ENCODE assay signal across 8 cellular contexts in genomic region chr5:17118631-17119030, GRCh38.
DNase-seq lines count a peak whose midpoint lies in the region; TF ChIP-seq lines count a peak whose summit lies in the region.

No MANE protein-coding gene starts in this region.

- no peak overlapping the region for H3K9ac ChIP-seq in fibroblast of lung (ENCODE audit: insufficient read depth, low read length)

- in situ Hi-C loops in GM13976 (cut with MboI; ENCODE audit: low sequenced_read_pairs, unreplicated experiment), result no loop called here

- H3K27me3 ChIP-seq in DOHH2 (ENCODE audit: control insufficient read depth, low read length), result no peaks in the 10 kb centered on the region
- H3K27me3 ChIP-seq in fibroblast of lung (ENCODE audit: control insufficient read depth, insufficient read depth, low read length), result no peaks in the 10 kb centered on the region

- H3K79me2 ChIP-seq in DOHH2 (ENCODE audit: control insufficient read depth, low read length) (no peaks in the 10 kb centered on the region), fibroblast of lung (ENCODE audit: control insufficient read depth, insufficient read depth, low read length) (no peaks in the 10 kb centered on the region)

- no peaks in the 10 kb centered on the region for H3K9me3 ChIP-seq in DOHH2 (ENCODE audit: control insufficient read depth, insufficient read depth, low read length)
- H3K9me3 ChIP-seq in fibroblast of lung (ENCODE audit: control insufficient read depth, insufficient read depth, low read depth, low read length), result no peaks in the 10 kb centered on the region

- CTCF ChIA-PET in RWPE1 (lab: Yijun Ruan, JAX), result no interaction called here

- H3K27ac ChIP-seq in DOHH2 (ENCODE audit: low read depth, low read length) (peak overlapping the region; percentile 22; the same call in 1 of the 2 replicates), RWPE1 (peak overlapping the region; percentile 70), fibroblast of lung (ENCODE audit: insufficient read depth, low read length) (peak overlapping the region; percentile 64)

- peaks cover 12% of the 10 kb centered on the region for H3K9me3 Mint-ChIP-seq in nephron progenitor cell

- H3K4me1 Mint-ChIP-seq in nephron progenitor cell, result peaks cover 79% of the 10 kb centered on the region

- H3K4me3 ChIP-seq in DOHH2 (ENCODE audit: low read length) (no peak overlapping the region; the same call in 1 of the 2 replicates), HFF-Myc (replicated peaks; ENCODE audit: low read depth, low read length) (no peak overlapping the region), fibroblast of lung (replicated peaks in 1 of 4; ENCODE audit: control extremely low read depth in 1 of 4, insufficient read depth in 1 of 4, low read depth in 3 of 4, low read length in 4 of 4) (no peak overlapping the region)

- peak overlapping the region; percentile 18 for H3K27ac Mint-ChIP-seq in nephron progenitor cell

- H3F3A ChIP-seq in DOHH2 (ENCODE audit: control insufficient read depth, insufficient read depth), result no peaks in the 10 kb centered on the region

- POLR2A ChIA-PET in RWPE1 (lab: Yijun Ruan, JAX; ENCODE audit: low non-redundant PET), result no interaction called here

- H2AFZ ChIP-seq in fibroblast of lung (ENCODE audit: low read length), result peak overlapping the region; percentile 67

- H3K36me3 ChIP-seq in DOHH2 (ENCODE audit: control insufficient read depth, low read length) (no peaks in the 10 kb centered on the region), fibroblast of lung (ENCODE audit: control insufficient read depth, insufficient read depth, low read length) (no peaks in the 10 kb centered on the region)

- peaks cover 3% of the 10 kb centered on the region for H3K36me3 Mint-ChIP-seq in nephron progenitor cell (ENCODE audit: low read depth)

- H3K4me1 ChIP-seq in DOHH2 (ENCODE audit: control insufficient read depth, low read length), result peaks cover 22% of the 10 kb centered on the region
- H3K4me1 ChIP-seq in fibroblast of lung (ENCODE audit: control insufficient read depth, extremely low read depth, insufficient read depth, low read length), result peaks cover 9% of the 10 kb centered on the region

- peak overlapping the region; percentile 27 for H3K4me3 Mint-ChIP-seq in nephron progenitor cell

- H3K9me2 ChIP-seq in DOHH2 (replicated peaks; ENCODE audit: control insufficient read depth, low read length), result no peaks in the 10 kb centered on the region

- no peak for TF ChIP-seq CTCF in DOHH2 (IDR thresholded peaks at IDR 0.05; ENCODE audit: low read depth, low read length, poor library complexity, severe bottlenecking)
- TF ChIP-seq CTCF in HFF-Myc (IDR thresholded peaks at IDR 0.05; ENCODE audit: low read depth, low read length, missing control alignments), result no peak
- TF ChIP-seq CTCF in RWPE1 (conservative IDR thresholded peaks at IDR 0.05; ENCODE audit: low read depth), result no peak
- no peak for TF ChIP-seq CTCF in fibroblast of lung (conservative IDR thresholded peaks at IDR 0.05 in 1 of 2, IDR thresholded peaks at IDR 0.05 in 1 of 2; ENCODE audit: low read depth in 1 of 2, low read length in 2 of 2)
- no peak for TF ChIP-seq CTCF in nephron progenitor cell (IDR thresholded peaks at IDR 0.05)
- TF ChIP-seq CTCF in GM13976 (IDR thresholded peaks at IDR 0.05; ENCODE audit: borderline replicate concordance, control extremely low read depth, extremely low read depth, insufficient read depth, missing control alignments), result no peak

- peaks cover 9% of the 10 kb centered on the region for H3K27me3 Mint-ChIP-seq in nephron progenitor cell (ENCODE audit: low read depth, poor library complexity)

- peak overlapping the region; percentile 40 for H3K4me2 ChIP-seq in DOHH2 (ENCODE audit: low read length)
- peak overlapping the region; percentile 72 for H3K4me2 ChIP-seq in fibroblast of lung (ENCODE audit: extremely low read depth, insufficient read depth, low read length)

- DNase-seq in HFF-Myc (ENCODE audit: extremely low read depth, low read depth) (peak; percentile 90), RWPE1 (ENCODE audit: low spot score) (peak; percentile 87), fibroblast of lung (ENCODE audit: low read depth in 2 of 2) (peak; percentile 89 to 95), nephron progenitor cell (no peak), GM13976 (ENCODE audit: low spot score) (no peak)
- DNase-seq in activated effector memory CD4-positive, alpha-beta T cell treated with anti-CD3 and anti-CD28 coated beads, Interleukin-2, amount 50 U/mL, for 16 hours, result no peak
- DNase-seq in stimulated activated CD4-positive, alpha-beta T cell treated with anti-CD3 and anti-CD28 coated beads, Interleukin-4, amount 100 ng/mL, for 4 hours, result no peak

- H4K20me1 ChIP-seq in DOHH2 (ENCODE audit: control insufficient read depth, insufficient read depth, low read depth, low read length) (no peaks in the 10 kb centered on the region), fibroblast of lung (ENCODE audit: control insufficient read depth, extremely low read depth, insufficient read depth, low read length) (no peaks in the 10 kb centered on the region)

Comparison
In these comparisons a context has a peak if more than half of its experiments do, and no peak if none do; other contexts are left out.
1. DNase-seq: peak in HFF-Myc (single experiment), RWPE1 (single experiment) and fibroblast of lung (2 of 2); none in nephron progenitor cell (single experiment), GM13976 (single experiment), activated effector memory CD4-positive, alpha-beta T cell treated with anti-CD3 and anti-CD28 coated beads, Interleukin-2, amount 50 U/mL, for 16 hours (single experiment) and stimulated activated CD4-positive, alpha-beta T cell treated with anti-CD3 and anti-CD28 coated beads, Interleukin-4, amount 100 ng/mL, for 4 hours (0 of 2).
2. Peak in every context shown above with its lines, with median percentiles within 50 percentile points of each other: H3K27ac ChIP-seq.